29 cellular contexts compared by ENCODE assay signal in the genomic region with DNA sequence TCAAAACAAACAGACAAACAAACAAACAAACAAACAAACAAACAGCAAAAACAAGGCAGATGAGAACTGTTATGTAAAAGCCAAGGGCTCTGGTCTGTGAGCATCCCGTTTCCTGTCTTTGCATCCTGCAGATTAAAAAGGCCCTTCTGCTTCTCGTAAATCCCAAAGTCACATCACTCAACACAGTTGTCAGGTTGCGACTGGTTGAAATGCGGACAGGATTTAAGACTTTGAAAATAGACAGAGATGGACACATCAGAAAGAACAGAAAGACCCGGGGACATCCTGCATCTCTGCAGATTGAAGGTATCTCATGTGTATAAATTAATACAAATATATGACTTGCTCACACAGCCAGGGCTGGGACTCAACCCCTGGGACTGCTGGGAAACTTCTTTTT. TPM values are rescaled to one million over a fixed set of nuclear protein-coding genes. Genes with fewer than 3 reads are reported as not detected.
DNase-seq lines count a peak whose midpoint lies in the region; ATAC-seq, FAIRE-seq and TF ChIP-seq lines count a peak whose summit lies in the region.
"Had no signal": no experiment of that assay in that cellular context is flagged by ENCODE, and none has a peak within 500 bp of the region (broad histone marks: within the 10 kb centered on the region; RNA-seq: fewer than 3 reads in every experiment).

No MANE protein-coding gene starts in this region.

- DNase-seq in HepG2 (ENCODE audit: low spot score) = no peak
- DNase-seq in right lobe of liver = no peak
- DNase-seq in NCI-H69 (lab: John Stamatoyannopoulos, UW) = peak; percentile 13
- DNase-seq in WERI-Rb-1 = peak; percentile 13
- no peak for DNase-seq in gastrocnemius medialis
- no peak for DNase-seq in stimulated activated CD4-positive, alpha-beta T cell treated with anti-CD3 and anti-CD28 coated beads, Interleukin-4, amount 100 ng/mL, for 4 hours
- DNase-seq: 8988T; ACHN; BE2C; C1 segment of cervical spinal cord; CD4-positive, alpha-beta memory T cell; CD4-positive, CD25-positive, alpha-beta regulatory T cell; CD8-positive, alpha-beta memory T cell; COR-L47; DMS 273 treated with DMSO at 0.1 percent for 48 hours; DMS153; DMS53; DMS79; DND-41; EL; GDM1 had no signal

- TF ChIP-seq RAD21 in HepG2 (CRISPR knock-in tag; IDR thresholded peaks at IDR 0.05) = no peak

- no peaks in the 10 kb centered on the region for H3K9me3 ChIP-seq in HepG2 (ENCODE audit: low read length)
- H3K9me3 ChIP-seq in right lobe of liver = no peaks in the 10 kb centered on the region
- no peaks in the 10 kb centered on the region for H3K9me3 ChIP-seq in WERI-Rb-1 (ENCODE audit: severe bottlenecking)
- no peaks in the 10 kb centered on the region for H3K9me3 ChIP-seq in gastrocnemius medialis
- H3K9me3 ChIP-seq: BE2C, BLaER1 had no signal

- H3K4me1 ChIP-seq in HepG2 (ENCODE audit: insufficient read depth, low read length) (peaks cover 15% of the 10 kb centered on the region), right lobe of liver (no peaks in the 10 kb centered on the region), gastrocnemius medialis (peaks cover 19% of the 10 kb centered on the region in 2 donors)
- H3K4me1 ChIP-seq: BE2C had no signal

- no TSS peak for BruUV-seq in HepG2 (replicated peaks; lab: Mats Ljungman, UMichigan)

- H3K79me2 ChIP-seq in HepG2 (ENCODE audit: insufficient read depth, low read length) = no peaks in the 10 kb centered on the region

- H3K27ac ChIP-seq in HepG2 (ENCODE audit: extremely low read length, insufficient read depth, low read length) (no peak overlapping the region), right lobe of liver (no peak overlapping the region), WERI-Rb-1 (no peak overlapping the region), gastrocnemius medialis (no peak overlapping the region)
- H3K27ac ChIP-seq: BLaER1 had no signal

- H3K36me3 ChIP-seq in HepG2 (replicated peaks in 1 of 2; ENCODE audit: control insufficient read depth in 1 of 2, insufficient read depth in 2 of 2, low read length in 2 of 2) = no peaks in the 10 kb centered on the region
- H3K36me3 ChIP-seq in right lobe of liver = no peaks in the 10 kb centered on the region
- no peaks in the 10 kb centered on the region for H3K36me3 ChIP-seq in WERI-Rb-1
- H3K36me3 ChIP-seq in gastrocnemius medialis = no peaks in the 10 kb centered on the region
- H3K36me3 ChIP-seq: BE2C, BLaER1 had no signal

- in situ Hi-C loops in HepG2 (cut with HindIII; ENCODE audit: extremely low pct_ligation_motif_present, low pct_unique_long_range_greater_than_20kb) = loop anchor here (10.0 kb wide), 1 partner anchor 61 kb away; no protein-coding TSS in a partner anchor
- in situ Hi-C loops in gastrocnemius medialis (cut with MboI; ENCODE audit: low sequenced_read_pairs in 4 of 4) = loop anchor here in 2 of 4 donors (10.0 kb wide), 2 partner anchors 51 to 171 kb away; a partner anchor contains a TSS

- no peaks in the 10 kb centered on the region for H4K20me1 ChIP-seq in HepG2 (ENCODE audit: insufficient read depth, low read length)
- H4K20me1 ChIP-seq: BLaER1 had no signal

- H3K9ac ChIP-seq in HepG2 (ENCODE audit: insufficient read depth, low read depth, low read length) = no peak overlapping the region
- H3K9ac ChIP-seq: BLaER1 had no signal

- FAIRE-seq in HepG2 (lab: Jason Lieb, UNC) = no peak
- FAIRE-seq: A204.1, GM12878, GM12892, GM18507, GM19239 had no signal

- H2AFZ ChIP-seq in HepG2 (ENCODE audit: low read length) = no peak overlapping the region

- intact Hi-C loops in HepG2 (cut with micrococcal nuclease; ENCODE audit: unreplicated experiment) = loop anchor here (5.0 kb wide), 1 partner anchor 53 kb away; no protein-coding TSS in a partner anchor
- intact Hi-C loops in right lobe of liver (cut with DNase I) = loop anchor here in 1 of 2 donors (10.0 kb wide), 1 partner anchor 161 kb away; a partner anchor contains a TSS
- intact Hi-C loops in gastrocnemius medialis (cut with DNase I; ENCODE audit: low total_unique reads) = loop anchor here (10.0 kb wide), 1 partner anchor 51 kb away; no protein-coding TSS in a partner anchor

- no peak for TF ChIP-seq CTCF in HepG2 (CRISPR knock-in tag; IDR thresholded peaks at IDR 0.05)
- no peak for TF ChIP-seq CTCF in right lobe of liver (IDR thresholded peaks at IDR 0.05)
- TF ChIP-seq CTCF in WERI-Rb-1 (IDR thresholded peaks at IDR 0.05; ENCODE audit: low read depth, low read length) = no peak
- no peak for TF ChIP-seq CTCF in gastrocnemius medialis (IDR thresholded peaks at IDR 0.05 in 4 of 5, conservative IDR thresholded peaks at IDR 0.05 in 1 of 5)

- peaks cover 3 to 8% of the 10 kb centered on the region in 2 experiments; a peak in 2 of 5 replicates for H3K27me3 ChIP-seq in HepG2 (ENCODE audit: control insufficient read depth in 1 of 2, insufficient read depth in 2 of 2, low read length in 2 of 2)
- H3K27me3 ChIP-seq in right lobe of liver = no peaks in the 10 kb centered on the region
- H3K27me3 ChIP-seq in WERI-Rb-1 (ENCODE audit: insufficient read depth, low read depth, severe bottlenecking) = no peaks in the 10 kb centered on the region
- no peaks in the 10 kb centered on the region for H3K27me3 ChIP-seq in gastrocnemius medialis
- H3K27me3 ChIP-seq: BE2C, BLaER1 had no signal

- CTCF ChIA-PET in HepG2 (lab: Yijun Ruan, JAX; ENCODE audit: low intra/inter-chr PET ratio, low total read pairs) = no interaction called here

- POLR2A ChIA-PET in HepG2 (lab: Yijun Ruan, JAX) = interaction anchor here (1.0 to 1.1 kb wide), 2 partner anchors 10 to 40 kb away, joined by 3 read pairs; a partner anchor contains a TSS

- ATAC-seq in HepG2 (no peak), right lobe of liver (no peak), gastrocnemius medialis (no peak), GM18873 (IDR thresholded peaks at IDR 0.05; ENCODE audit: low FRiP score, unreplicated experiment) (no peak)
- ATAC-seq: GM12878 had no signal

- TF ChIP-seq POLR2A in HepG2 (IDR thresholded peaks at IDR 0.05; ENCODE audit: insufficient read depth in 1 of 2, low read depth in 2 of 2, low read length in 2 of 2) = no peak
- TF ChIP-seq POLR2A in right lobe of liver (IDR thresholded peaks at IDR 0.05) = no peak
- no peak for TF ChIP-seq POLR2A in gastrocnemius medialis (IDR thresholded peaks at IDR 0.05)

- H3K4me3 ChIP-seq in HepG2 (replicated peaks in 1 of 3; ENCODE audit: insufficient read depth in 1 of 3, low read depth in 2 of 3, low read length in 3 of 3) (no peak overlapping the region), right lobe of liver (no peak overlapping the region), WERI-Rb-1 (ENCODE audit: low read depth, low read length) (no peak overlapping the region), gastrocnemius medialis (no peak overlapping the region)
- H3K4me3 ChIP-seq: BLaER1, GM12878 had no signal

- 71% methylated on average over 5 of the region's 5 CpGs for WGBS in HepG2 (ENCODE audit: low lambda C conversion rate)
- WGBS in right lobe of liver (ENCODE audit: insufficient coverage, low coverage, low lambda C conversion rate, missing lambda C conversion rate) = 84% methylated on average over 3 of the region's 5 CpGs

- no peak overlapping the region for H3K4me2 ChIP-seq in HepG2 (ENCODE audit: low read depth, low read length)
- H3K4me2 ChIP-seq: BLaER1 had no signal

- TF ChIP-seq EP300 in HepG2 (IDR thresholded peaks at IDR 0.05; ENCODE audit: low read depth in 2 of 2, low read length in 2 of 2) = no peak
- TF ChIP-seq EP300 in HepG2 (CRISPR knock-in tag; IDR thresholded peaks at IDR 0.05; ENCODE audit: borderline replicate concordance) = no peak

RNA-seq across cellular contexts. Expression of a gene that starts 18.2 kb away (rescaled TPM):
- total RNA-seq in HepG2 (2016; rRNA removed; fragmentation: Illumina TruSeq; extraction: Trizol) (1.2 TPM in 2 replicates), right lobe of liver (under 1 TPM; 0.16 to 0.37 (median 0.27) TPM), gastrocnemius medialis (under 1 TPM in 3 of 4 donors, not detected in 1; 0.31 to 0.72 (median 0.64) TPM)
- total RNA-seq in HepG2 (2016; cell fraction: cytosol; rRNA removed; fragmentation: Illumina TruSeq; extraction: Trizol; ENCODE audit: low read depth) = 0.20 and 0.62 TPM in 2 replicates
- 0.77 and 1.2 TPM in 2 replicates for total RNA-seq in HepG2 (2016; cell fraction: insoluble cytoplasmic fraction; rRNA removed; fragmentation: Illumina TruSeq; extraction: Trizol)
- total RNA-seq in HepG2 (2016; cell fraction: membrane; rRNA removed; fragmentation: Illumina TruSeq; extraction: Trizol) = 0.62 and 0.74 TPM in 2 replicates
- 1.6 and 2.1 TPM in 2 replicates for total RNA-seq in HepG2 (2016; cell fraction: nucleus; rRNA removed; fragmentation: Illumina TruSeq; extraction: Trizol)
- 5.1 and 5.4 TPM in 2 replicates for polyA plus RNA-seq in HepG2 (2011; rRNA removed)
- polyA plus RNA-seq in HepG2 (2011; cell fraction: cytosol; rRNA removed) = 3.4 and 5.0 TPM in 2 replicates
- 4.3 and 4.5 TPM in 2 replicates for polyA plus RNA-seq in HepG2 (2011; cell fraction: nucleus; rRNA removed)
- polyA plus RNA-seq in HepG2 (2012) = 2.8 and 4.5 TPM in 2 replicates
- 0.16 and 0.23 TPM in 2 replicates for polyA plus RNA-seq in HepG2 (2016; cell fraction: cytosol; fragmentation: Illumina TruSeq; extraction: Trizol; ENCODE audit: low read depth)
- 1.0 and 1.1 TPM in 2 replicates for polyA plus RNA-seq in HepG2 (2016; cell fraction: insoluble cytoplasmic fraction; fragmentation: Illumina TruSeq; extraction: Trizol; ENCODE audit: low read depth)
- 0.37 and 0.55 TPM in 2 replicates for polyA plus RNA-seq in HepG2 (2016; cell fraction: membrane; fragmentation: Illumina TruSeq; extraction: Trizol; ENCODE audit: low read depth)
- 3.2 TPM in 2 replicates for polyA plus RNA-seq in HepG2 (2016; cell fraction: nucleus; fragmentation: Illumina TruSeq; extraction: Trizol; ENCODE audit: insufficient read depth, low read depth)
- polyA minus RNA-seq in HepG2 (2011; rRNA and poly(A)+ RNA removed; ENCODE audit: low replicate concordance) = 4.8 and 9.6 TPM in 2 replicates
- 6.1 and 6.4 TPM in 2 replicates for polyA minus RNA-seq in HepG2 (2011; cell fraction: cytosol; rRNA and poly(A)+ RNA removed)
- 7.6 and 10.7 TPM in 2 replicates for polyA minus RNA-seq in HepG2 (2011; cell fraction: nucleus; rRNA and poly(A)+ RNA removed)
- total RNA-seq: CD4-positive, alpha-beta memory T cell; CD4-positive, CD25-positive, alpha-beta regulatory T cell; CD8-positive, alpha-beta memory T cell; GM12878 had no signal
- polyA plus RNA-seq: CD14-positive monocyte; CD4-positive, alpha-beta memory T cell; CD8-positive, alpha-beta memory T cell had no signal

RNA-seq across cellular contexts. Expression of a gene that starts 39.3 kb away (rescaled TPM):
- total RNA-seq in HepG2 (2016; rRNA removed; fragmentation: Illumina TruSeq; extraction: Trizol) (53.7 and 72.7 TPM in 2 replicates), right lobe of liver (10 to 100 TPM; 29.6 to 45.9 (median 33.8) TPM), gastrocnemius medialis (100 to 1,000 TPM in 3 of 4 donors, 10 to 100 TPM in 1; 88.5 to 183 (median 159) TPM)
- total RNA-seq in HepG2 (2016; cell fraction: cytosol; rRNA removed; fragmentation: Illumina TruSeq; extraction: Trizol; ENCODE audit: low read depth) = 52.2 and 56.7 TPM in 2 replicates
- 50.1 and 65.9 TPM in 2 replicates for total RNA-seq in HepG2 (2016; cell fraction: insoluble cytoplasmic fraction; rRNA removed; fragmentation: Illumina TruSeq; extraction: Trizol)
- total RNA-seq in HepG2 (2016; cell fraction: membrane; rRNA removed; fragmentation: Illumina TruSeq; extraction: Trizol) = 45.7 and 53.5 TPM in 2 replicates
- total RNA-seq in HepG2 (2016; cell fraction: nucleus; rRNA removed; fragmentation: Illumina TruSeq; extraction: Trizol) = 131 and 149 TPM in 2 replicates
- 39.1 and 48.7 TPM in 2 replicates for polyA plus RNA-seq in HepG2 (2011; rRNA removed)
- polyA plus RNA-seq in HepG2 (2011; cell fraction: cytosol; rRNA removed) = 16.8 and 24.6 TPM in 2 replicates
- 87.4 and 101 TPM in 2 replicates for polyA plus RNA-seq in HepG2 (2011; cell fraction: nucleus; rRNA removed)
- 39.6 and 43.6 TPM in 2 replicates for polyA plus RNA-seq in HepG2 (2012)
- 2.1 and 2.8 TPM in 2 replicates for polyA plus RNA-seq in HepG2 (2016; cell fraction: cytosol; fragmentation: Illumina TruSeq; extraction: Trizol; ENCODE audit: low read depth)
- polyA plus RNA-seq in HepG2 (2016; cell fraction: insoluble cytoplasmic fraction; fragmentation: Illumina TruSeq; extraction: Trizol; ENCODE audit: low read depth) = 29.8 and 31.4 TPM in 2 replicates
- polyA plus RNA-seq in HepG2 (2016; cell fraction: membrane; fragmentation: Illumina TruSeq; extraction: Trizol; ENCODE audit: low read depth) = 4.7 and 5.7 TPM in 2 replicates
- 100 and 114 TPM in 2 replicates for polyA plus RNA-seq in HepG2 (2016; cell fraction: nucleus; fragmentation: Illumina TruSeq; extraction: Trizol; ENCODE audit: insufficient read depth, low read depth)
- 109 and 150 TPM in 2 replicates for polyA minus RNA-seq in HepG2 (2011; rRNA and poly(A)+ RNA removed; ENCODE audit: low replicate concordance)
- polyA minus RNA-seq in HepG2 (2011; cell fraction: cytosol; rRNA and poly(A)+ RNA removed) = 67.3 and 79.2 TPM in 2 replicates
- polyA minus RNA-seq in HepG2 (2011; cell fraction: nucleus; rRNA and poly(A)+ RNA removed) = 508 and 586 TPM in 2 replicates

Comparison
In these comparisons a context has a peak if more than half of its experiments do, and no peak if none do; other contexts are left out.
1. DNase-seq: peak in NCI-H69 (single experiment) and WERI-Rb-1 (single experiment); none in HepG2 (single experiment), right lobe of liver (0 of 3), gastrocnemius medialis (0 of 2) and stimulated activated CD4-positive, alpha-beta T cell treated with anti-CD3 and anti-CD28 coated beads, Interleukin-4, amount 100 ng/mL, for 4 hours (0 of 2).